In the genomic region with DNA sequence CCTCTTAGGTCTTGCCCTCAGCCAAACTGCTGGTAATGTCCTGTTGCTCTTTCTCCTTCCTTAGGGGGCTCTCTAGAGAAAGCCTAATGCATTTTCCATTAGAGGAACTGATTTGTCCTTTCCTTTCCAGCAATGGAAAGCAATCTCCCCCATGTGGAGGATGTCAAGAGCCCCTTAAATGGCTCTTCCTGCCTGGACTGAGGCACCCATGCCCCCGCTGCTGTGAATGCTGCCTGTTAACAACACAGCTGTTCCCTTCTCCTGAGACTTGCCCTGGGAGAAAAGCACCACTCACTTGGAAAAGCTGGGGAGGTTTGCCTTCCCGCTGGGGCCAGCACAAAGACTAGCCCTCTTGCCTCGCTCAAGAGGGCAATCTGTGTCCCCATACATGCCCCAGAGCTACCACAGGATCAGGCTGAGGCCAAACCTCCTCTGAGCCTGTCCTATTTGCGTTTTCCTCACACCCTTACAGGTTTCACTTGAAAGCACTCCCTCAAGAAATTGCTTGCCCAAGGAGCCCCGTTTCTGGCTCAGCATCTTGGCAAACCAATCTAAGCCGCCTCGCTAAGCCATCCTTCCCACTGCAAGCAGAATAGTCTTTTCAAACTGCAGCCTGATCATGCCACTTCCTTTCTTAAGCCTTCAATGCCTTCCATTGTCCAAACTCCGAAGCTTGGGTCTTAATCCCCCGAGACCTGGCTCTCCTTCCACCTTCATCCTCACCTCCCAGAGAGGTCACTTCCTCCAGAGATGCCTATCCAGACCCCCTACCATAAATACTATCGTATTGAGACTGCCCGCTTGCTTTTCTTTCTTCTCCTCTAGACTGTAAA, we compare ENCODE assay signal across 19 cellular contexts. TPM values are rescaled to one million over a fixed set of nuclear protein-coding genes. Genes with fewer than 3 reads are reported as not detected.
DNase-seq lines count a peak whose midpoint lies in the region; ATAC-seq, FAIRE-seq and TF ChIP-seq lines count a peak whose summit lies in the region.
"Had no signal": no experiment of that assay in that cellular context is flagged by ENCODE, and none has a peak within 500 bp of the region (broad histone marks: within the 10 kb centered on the region; RNA-seq: fewer than 3 reads in every experiment).

No MANE protein-coding gene starts in this region.

- H3K9me3 ChIP-seq in K562 (replicated peaks; ENCODE audit: control insufficient read depth, insufficient read depth, low read depth, low read length) (no peaks in the 10 kb centered on the region), uterus (no peaks in the 10 kb centered on the region)
- H3K9me3 ChIP-seq: gastroesophageal sphincter, spleen had no signal

- peak; percentile 48 for FAIRE-seq in K562 (lab: Jason Lieb, UNC)
- FAIRE-seq: endothelial cell of umbilical vein, H54, islet of Langerhans had no signal

- no peak overlapping the region for H2AFZ ChIP-seq in K562 (ENCODE audit: low read depth, low read length)

- no peaks in the 10 kb centered on the region for H3K9me1 ChIP-seq in K562 (ENCODE audit: control insufficient read depth, insufficient read depth, low read length)

- TF ChIP-seq RAD21 in K562 (CRISPR knock-in tag; conservative IDR thresholded peaks at IDR 0.05 in 1 of 2, IDR thresholded peaks at IDR 0.05 in 1 of 2) = no peak

- no peaks in the 10 kb centered on the region for H4K20me1 ChIP-seq in K562 (replicated peaks; ENCODE audit: control insufficient read depth, insufficient read depth, low read length)

- H3K36me3 ChIP-seq in K562 (ENCODE audit: control insufficient read depth, insufficient read depth, low read length) (no peaks in the 10 kb centered on the region), uterus (no peaks in the 10 kb centered on the region)
- H3K36me3 ChIP-seq: gastroesophageal sphincter, spleen had no signal

- no peak for TF ChIP-seq EP300 in K562 (IDR thresholded peaks at IDR 0.05; ENCODE audit: low read length)

- peaks cover 38 to 45% of the 10 kb centered on the region in 2 experiments for H3K27me3 ChIP-seq in K562 (ENCODE audit: control insufficient read depth in 2 of 2, insufficient read depth in 2 of 2, low read length in 2 of 2)
- no peaks in the 10 kb centered on the region for H3K27me3 ChIP-seq in uterus
- H3K27me3 ChIP-seq: gastroesophageal sphincter, spleen had no signal

- CTCF ChIA-PET in K562 (lab: Yijun Ruan, JAX; ENCODE audit: low intra/inter-chr PET ratio) = no interaction called here

- no peaks in the 10 kb centered on the region for H3K79me2 ChIP-seq in K562 (ENCODE audit: control insufficient read depth, insufficient read depth, low read length)

- H3K4me1 ChIP-seq in K562 (replicated peaks in 1 of 2; ENCODE audit: control insufficient read depth in 2 of 2, insufficient read depth in 2 of 2, low read length in 2 of 2) = no peaks in the 10 kb centered on the region
- no peaks in the 10 kb centered on the region for H3K4me1 ChIP-seq in uterus
- H3K4me1 ChIP-seq: gastroesophageal sphincter, spleen had no signal

- 2% methylated on average over 11 of the region's 11 CpGs for WGBS in K562 (ENCODE audit: insufficient coverage, low coverage, missing lambda C conversion rate)

- no peak overlapping the region for H3K9ac ChIP-seq in K562 (ENCODE audit: insufficient read depth in 1 of 2, low read depth in 2 of 2, low read length in 2 of 2)

- POLR2A ChIA-PET in K562 (lab: Yijun Ruan, JAX) = no interaction called here

- in situ Hi-C loops in K562 (cut with MboI) = no loop called here

- H3K27ac ChIP-seq in K562 (ENCODE audit: extremely low read depth, low read depth, low read length) (no peak overlapping the region), uterus (no peak overlapping the region)
- H3K27ac ChIP-seq: gastroesophageal sphincter, spleen had no signal

- TF ChIP-seq CTCF in K562 (IDR thresholded peaks at IDR 0.05 in 2 of 3, conservative IDR thresholded peaks at IDR 0.05 in 1 of 3; ENCODE audit: insufficient read depth in 2 of 3, low read depth in 1 of 3, low read length in 3 of 3) = no peak
- no peak for TF ChIP-seq CTCF in uterus (IDR thresholded peaks at IDR 0.05)

- H3K4me3 ChIP-seq in K562 (no peak overlapping the region), uterus (no peak overlapping the region)
- H3K4me3 ChIP-seq: gastroesophageal sphincter, spleen had no signal

- TF ChIP-seq POLR2A in K562 (conservative IDR thresholded peaks at IDR 0.05) (no peak), uterus (IDR thresholded peaks at IDR 0.05) (no peak)

- ATAC-seq in GM19351 (IDR thresholded peaks at IDR 0.05; ENCODE audit: unreplicated experiment) (peak; percentile 72), K562 (peak; percentile 48), HG03039 (IDR thresholded peaks at IDR 0.05; ENCODE audit: unreplicated experiment) (no peak)
- ATAC-seq: gastroesophageal sphincter; stimulated activated naive CD8-positive, alpha-beta T cell treated with anti-CD3 and anti-CD28 coated beads, Interleukin-15, amount 100 ng/mL, for 72 hours had no signal

- DNase-seq in NCI-H1436 treated with DMSO at 0.1 percent for 48 hours (lab: John Stamatoyannopoulos, UW) = peak; percentile 8
- DNase-seq in K562 (ENCODE audit: extremely low read depth in 1 of 4, low spot score in 3 of 4) = no peak
- peak; percentile 19 for DNase-seq in midbrain (lab: John Stamatoyannopoulos, UW)
- no peak for DNase-seq in NCI-H510A (lab: John Stamatoyannopoulos, UW)
- DNase-seq in uterus = no peak
- DNase-seq in GM19240 (ENCODE audit: insufficient read length, low spot score) = no peak
- DNase-seq: activated CD4-positive, alpha-beta T cell treated with anti-CD3 and anti-CD28 coated beads for 4 hours; activated naive CD8-positive, alpha-beta T cell treated with anti-CD3 and anti-CD28 coated beads for 36 hours; cerebellar nuclear complex; SHP77; spleen; stimulated activated naive CD8-positive, alpha-beta T cell treated with anti-CD3 and anti-CD28 coated beads, Interleukin-15, amount 100 ng/mL, for 72 hours; T-helper 9 cell had no signal

- no TSS peak for BruUV-seq in K562 (replicated peaks; lab: Mats Ljungman, UMichigan)

- no peak overlapping the region for H3K4me2 ChIP-seq in K562 (ENCODE audit: insufficient read depth, low read length)

- intact Hi-C loops in K562 (cut with micrococcal nuclease) (no loop called here), uterus (cut with DNase I; ENCODE audit: low total_unique reads) (no loop called here)

TF ChIP-seq in K562, 482 proteins besides CTCF, POLR2A, EP300 and RAD21:
- TF ChIP-seq, protein P1, sequence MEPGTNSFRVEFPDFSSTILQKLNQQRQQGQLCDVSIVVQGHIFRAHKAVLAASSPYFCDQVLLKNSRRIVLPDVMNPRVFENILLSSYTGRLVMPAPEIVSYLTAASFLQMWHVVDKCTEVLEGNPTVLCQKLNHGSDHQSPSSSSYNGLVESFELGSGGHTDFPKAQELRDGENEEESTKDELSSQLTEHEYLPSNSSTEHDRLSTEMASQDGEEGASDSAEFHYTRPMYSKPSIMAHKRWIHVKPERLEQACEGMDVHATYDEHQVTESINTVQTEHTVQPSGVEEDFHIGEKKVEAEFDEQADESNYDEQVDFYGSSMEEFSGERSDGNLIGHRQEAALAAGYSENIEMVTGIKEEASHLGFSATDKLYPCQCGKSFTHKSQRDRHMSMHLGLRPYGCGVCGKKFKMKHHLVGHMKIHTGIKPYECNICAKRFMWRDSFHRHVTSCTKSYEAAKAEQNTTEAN (CRISPR knock-in tag; IDR thresholded peaks at IDR 0.05) = no peak
- TF ChIP-seq ZFP36 (IDR thresholded peaks at IDR 0.05; ENCODE audit: low read depth, low read length, partially characterized antibody) = no peak
- TF ChIP-seq SRSF7 (optimal IDR thresholded peaks at IDR 0.05; ENCODE audit: low read depth, low read length) = no peak

RNA-seq across cellular contexts. Expression of a gene that starts 23.2 kb away (rescaled TPM):
- 3.3 and 12.6 TPM in 2 replicates for total RNA-seq in K562 (2011; cell fraction: chromatin; rRNA removed; ENCODE audit: low replicate concordance)
- total RNA-seq in K562 (2011; cell fraction: nucleolus; rRNA removed) = 6.4 and 7.0 TPM in 2 replicates
- total RNA-seq in K562 (2011; cell fraction: nucleoplasm; rRNA removed) = 10.3 and 13.6 TPM in 2 replicates
- 25.8 and 28.0 TPM in 2 replicates for total RNA-seq in K562 (2014; rRNA removed)
- 36.5 and 38.9 TPM in 2 replicates for total RNA-seq in K562 (2014; rRNA removed; fragmentation: Illumina TruSeq; extraction: Trizol)
- 33.0 and 36.4 TPM in 2 replicates for total RNA-seq in K562 (2015; rRNA removed; fragmentation: Illumina TruSeq; extraction: Trizol)
- total RNA-seq in K562 (2021) = 25.1 and 29.9 TPM in 2 replicates
- 29.2 and 45.1 TPM in 2 replicates for polyA plus RNA-seq in K562 (2011; rRNA removed)
- polyA plus RNA-seq in K562 (2011; cell fraction: cytosol; rRNA removed) = 10.0 and 16.1 TPM in 2 replicates
- polyA plus RNA-seq in K562 (2011; cell fraction: nucleus; rRNA removed) = 6.0 and 10.8 TPM in 2 replicates
- 30.2 and 36.9 TPM in 2 replicates for polyA plus RNA-seq in K562 (2012)
- polyA plus RNA-seq in K562 (2014; fragmentation: Illumina TruSeq; extraction: Trizol) = 26.0 and 33.7 TPM in 2 replicates
- polyA plus RNA-seq in K562 (2014; fragmentation: Nextera tagmentation; extraction: Ambion mirVana) = 10 to 100 TPM; 50.7 to 51.0 TPM
- 36.9 and 46.3 TPM in 2 replicates for polyA plus RNA-seq in K562 (2014; rRNA removed)
- 8.2 and 9.4 TPM in 2 replicates for polyA minus RNA-seq in K562 (2011; rRNA and poly(A)+ RNA removed)
- 5.6 and 7.2 TPM in 2 replicates for polyA minus RNA-seq in K562 (2011; cell fraction: cytosol; rRNA and poly(A)+ RNA removed)
- polyA minus RNA-seq in K562 (2011; cell fraction: nucleus; rRNA and poly(A)+ RNA removed) = 2.3 and 3.6 TPM in 2 replicates
- 100 to 1,000 TPM in 1 of 4 donors, 10 to 100 TPM in 3; 22.7 to 208 (median 32.4) TPM for total RNA-seq in uterus

RNA-seq across cellular contexts. Expression of a gene that starts 28.1 kb away (rescaled TPM):
- 239 and 361 TPM in 2 replicates for total RNA-seq in K562 (2011; cell fraction: chromatin; rRNA removed; ENCODE audit: low replicate concordance)
- total RNA-seq in K562 (2011; cell fraction: nucleolus; rRNA removed) = 50.2 and 64.2 TPM in 2 replicates
- total RNA-seq in K562 (2011; cell fraction: nucleoplasm; rRNA removed) = 170 and 237 TPM in 2 replicates
- 16.9 and 19.4 TPM in 2 replicates for total RNA-seq in K562 (2014; rRNA removed)
- total RNA-seq in K562 (2014; rRNA removed; fragmentation: Illumina TruSeq; extraction: Trizol) = 29.6 and 38.5 TPM in 2 replicates
- 10.0 and 10.2 TPM in 2 replicates for total RNA-seq in K562 (2015; rRNA removed; fragmentation: Illumina TruSeq; extraction: Trizol)
- total RNA-seq in K562 (2021) = 21.3 and 25.4 TPM in 2 replicates
- 37.5 and 44.3 TPM in 2 replicates for polyA plus RNA-seq in K562 (2011; rRNA removed)
- polyA plus RNA-seq in K562 (2011; cell fraction: cytosol; rRNA removed) = 17.1 and 17.3 TPM in 2 replicates
- 33.7 and 36.1 TPM in 2 replicates for polyA plus RNA-seq in K562 (2011; cell fraction: nucleus; rRNA removed)
- polyA plus RNA-seq in K562 (2012) = 12.5 and 61.2 TPM in 2 replicates
- polyA plus RNA-seq in K562 (2014; fragmentation: Illumina TruSeq; extraction: Trizol) = 33.2 and 43.0 TPM in 2 replicates
- 10 to 100 TPM; 14.6 to 14.7 TPM for polyA plus RNA-seq in K562 (2014; fragmentation: Nextera tagmentation; extraction: Ambion mirVana)
- polyA plus RNA-seq in K562 (2014; rRNA removed) = 21.6 and 22.4 TPM in 2 replicates
- polyA minus RNA-seq in K562 (2011; rRNA and poly(A)+ RNA removed) = 83.6 and 102 TPM in 2 replicates
- polyA minus RNA-seq in K562 (2011; cell fraction: cytosol; rRNA and poly(A)+ RNA removed) = 12.3 and 17.6 TPM in 2 replicates
- 21.1 and 66.1 TPM in 2 replicates for polyA minus RNA-seq in K562 (2011; cell fraction: nucleus; rRNA and poly(A)+ RNA removed)
- 10 to 100 TPM in 3 of 4 donors, 1 to 10 TPM in 1; 4.1 to 46.1 (median 21.2) TPM for total RNA-seq in uterus

Comparison
In these comparisons a context has a peak if more than half of its experiments do, and no peak if none do; other contexts are left out.
1. DNase-seq: peak in NCI-H1436 treated with DMSO at 0.1 percent for 48 hours (single experiment) and midbrain (single experiment); none in K562 (0 of 4), NCI-H510A (single experiment), uterus (0 of 2) and GM19240 (single experiment).